In genomic region chr4:41287005-41287404, GRCh38 we compare ENCODE assay signal across 18 cellular contexts. TPM values are rescaled to one million over a fixed set of nuclear protein-coding genes. Genes with fewer than 3 reads are reported as not detected.
DNase-seq lines count a peak whose midpoint lies in the region; ATAC-seq, FAIRE-seq and TF ChIP-seq lines count a peak whose summit lies in the region.
"Had no signal": no experiment of that assay in that cellular context is flagged by ENCODE, and none has a peak within 500 bp of the region (broad histone marks: within the 10 kb centered on the region; RNA-seq: fewer than 3 reads in every experiment).

No MANE protein-coding gene starts in this region.

- ATAC-seq in HG02610 (IDR thresholded peaks at IDR 0.05; ENCODE audit: unreplicated experiment) = no peak
- ATAC-seq: left lung, T-cell had no signal

- intact Hi-C loops in kidney (cut with DNase I) = loop anchor here (10.0 kb wide), 1 partner anchor 598 kb away; no protein-coding TSS in a partner anchor

- no peak overlapping the region for H3K9ac ChIP-seq in adipocyte (ENCODE audit: low read length)
- H3K9ac ChIP-seq in kidney (ENCODE audit: low read length in 2 of 2) = no peak overlapping the region

- POLR2A ChIA-PET in AG04450 (lab: Yijun Ruan, JAX) = no interaction called here

- H3K9me3 ChIP-seq in AG04450 (ENCODE audit: control insufficient read depth, insufficient read depth, low read length) = peaks cover 7% of the 10 kb centered on the region
- no peaks in the 10 kb centered on the region for H3K9me3 ChIP-seq in adipocyte (ENCODE audit: control insufficient read depth, low read length)
- H3K9me3 ChIP-seq in kidney (ENCODE audit: control insufficient read depth in 1 of 2, low read length in 2 of 2) = no peaks in the 10 kb centered on the region
- H3K9me3 ChIP-seq: left lung, sigmoid colon had no signal

- H3K27ac ChIP-seq in AG04450 (ENCODE audit: low read depth, low read length) (no peak overlapping the region), kidney (ENCODE audit: low read depth in 2 of 2, low read length in 2 of 2) (peak overlapping the region; percentile 74 to 75)
- H3K27ac ChIP-seq: left lung, sigmoid colon had no signal

- FAIRE-seq in kidney (lab: Jason Lieb, UNC) = no peak

- H3K27me3 ChIP-seq in AG04450 (ENCODE audit: control insufficient read depth, insufficient read depth, low read length) = no peaks in the 10 kb centered on the region
- H3K27me3 ChIP-seq in adipocyte (replicated peaks; ENCODE audit: control insufficient read depth, insufficient read depth, low read length) = no peaks in the 10 kb centered on the region
- H3K27me3 ChIP-seq: left lung, sigmoid colon had no signal

- H3K36me3 ChIP-seq in adipocyte (ENCODE audit: control insufficient read depth, insufficient read depth, low read length, severe bottlenecking) (no peaks in the 10 kb centered on the region), kidney (ENCODE audit: control insufficient read depth in 1 of 2, insufficient read depth in 2 of 2, low read length in 2 of 2) (no peaks in the 10 kb centered on the region)
- H3K36me3 ChIP-seq: left lung, sigmoid colon had no signal

- H3K4me1 ChIP-seq in adipocyte (ENCODE audit: control insufficient read depth, insufficient read depth, low read length) (peaks cover 11% of the 10 kb centered on the region), kidney (ENCODE audit: control insufficient read depth in 1 of 2, insufficient read depth in 1 of 2, low read depth in 1 of 2, low read length in 2 of 2) (no peaks in the 10 kb centered on the region)
- H3K4me1 ChIP-seq: left lung, sigmoid colon had no signal

- DNase-seq in AG04450 (ENCODE audit: low read depth, low spot score) (peak; percentile 16), H4 (ENCODE audit: low spot score) (peak; percentile 87), adipocyte (ENCODE audit: low read depth) (peak; percentile 58), kidney (no peak), 8988T (no peak), inferior parietal cortex (ENCODE audit: extremely low spot score) (no peak)
- DNase-seq in activated CD4-positive, alpha-beta T cell treated with anti-CD3 and anti-CD28 coated beads, Interleukin-2, amount 50 U/mL, for 4 hours = no peak
- DNase-seq: activated CD4-positive, alpha-beta T cell treated with anti-CD3 and anti-CD28 coated beads, Interleukin-2, amount 50 U/mL, for 48 hours; activated T-cell treated with anti-CD3 and anti-CD28 coated beads for 4 hours; aorta; effector memory CD4-positive, alpha-beta T cell; foreskin melanocyte; Karpas-422; left lung; sigmoid colon; stimulated activated CD4-positive, alpha-beta T cell treated with anti-CD3 and anti-CD28 coated beads, Interleukin-2, amount 100 ng/mL, for 24 hours; T-cell had no signal

- TF ChIP-seq CTCF in AG04450 (IDR thresholded peaks at IDR 0.05; ENCODE audit: low read depth, low read length) (no peak), kidney (IDR thresholded peaks at IDR 0.05; ENCODE audit: borderline replicate concordance, extremely low read depth, insufficient read depth) (no peak)

- H3K4me3 ChIP-seq in AG04450 (ENCODE audit: low read depth, low read length) (no peak overlapping the region), adipocyte (ENCODE audit: low read length) (no peak overlapping the region), kidney (ENCODE audit: low read length in 2 of 2) (no peak overlapping the region)
- H3K4me3 ChIP-seq: left lung, sigmoid colon had no signal

- CTCF ChIA-PET in AG04450 (lab: Charles Lee) = interaction anchor here (0.6 to 0.7 kb wide), 4 partner anchors 362 to 433 kb away, joined by 3 to 10 read pairs (median 4); no protein-coding TSS in a partner anchor

RNA-seq across cellular contexts. Expression of gene UCHL1, which starts 30.3 kb away (rescaled TPM):
- polyA plus RNA-seq in AG04450 (2011; rRNA removed) (1,755 and 1,872 TPM in 2 replicates), kidney (ENCODE audit: insufficient read depth, low read depth, low replicate concordance) (353 TPM)
- 399 and 407 TPM in 2 replicates for polyA minus RNA-seq in AG04450 (2011; rRNA and poly(A)+ RNA removed)
- 3,870 and 4,075 TPM in 2 replicates for total RNA-seq in H4 (2014; rRNA removed; shearing (Covaris generic))
- 35.8 TPM for total RNA-seq in kidney

Comparison
In these comparisons a context has a peak if more than half of its experiments do, and no peak if none do; other contexts are left out.
1. DNase-seq: peak in AG04450 (single experiment), H4 (single experiment) and adipocyte (single experiment); none in kidney (single experiment), activated CD4-positive, alpha-beta T cell treated with anti-CD3 and anti-CD28 coated beads, Interleukin-2, amount 50 U/mL, for 4 hours (0 of 2), 8988T (single experiment) and inferior parietal cortex (single experiment).
2. RNA of gene UCHL1, which starts 30.3 kb away (total RNA-seq): 3,870 to 4,075 TPM in H4; 35.8 TPM in kidney (single experiment); every median in the first group is over 100 times any median in the second.